24 cellular contexts compared by ENCODE assay signal in genomic region chr1:32618673-32619221, GRCh38. TPM values are rescaled to one million over a fixed set of nuclear protein-coding genes. Genes with fewer than 3 reads are reported as not detected.
DNase-seq lines count a peak whose midpoint lies in the region; ATAC-seq, FAIRE-seq and TF ChIP-seq lines count a peak whose summit lies in the region.
"Had no signal": no experiment of that assay in that cellular context is flagged by ENCODE, and none has a peak within 500 bp of the region (broad histone marks: within the 10 kb centered on the region; RNA-seq: fewer than 3 reads in every experiment).

No MANE protein-coding gene starts in this region.

- peak overlapping the region; percentile 72; the same call in 1 of the 2 replicates for H3K4me2 ChIP-seq in GM12878 (ENCODE audit: control insufficient read depth, insufficient read depth)
- H3K4me2 ChIP-seq: hepatocyte had no signal

- WGBS in GM12878 (ENCODE audit: insufficient coverage, insufficient replicate concordance, low lambda C conversion rate, missing lambda C conversion rate) = 97% methylated on average over 5 of the region's 5 CpGs
- WGBS in small intestine, 3 donors = 94 to 99% (median 98%) methylated on average over 5 of the region's 5 CpGs

- in situ Hi-C loops in GM12878 (cut with MboI) = no loop called here

- DNase-seq in MCF 10A (ENCODE audit: unreplicated experiment) (peak; percentile 15), breast epithelium (ENCODE audit: low spot score in 2 of 2) (no peak), NCI-H226 (peak; percentile 50), GM12878 (ENCODE audit: low read depth, low spot score) (no peak), small intestine (peak; percentile 2), mucosa of descending colon (no peak), right atrium auricular region (ENCODE audit: low spot score) (no peak)
- DNase-seq: activated CD8-positive, alpha-beta T cell treated with anti-CD3 and anti-CD28 coated beads, Interleukin-2, amount 10 ng/mL, durations not matched to agents 7 days and 5 days; activated T-cell treated with anti-CD3 and anti-CD28 coated beads, Interleukin-2, amount 50 U/mL, for 4 hours; DMS79; lower lobe of right lung; NCI-H1436 treated with DMSO at 0.1 percent for 48 hours; NCI-H345; occipital lobe; retina; SHP77 treated with DMSO at 0.1 percent for 48 hours; stimulated activated CD4-positive, alpha-beta T cell treated with anti-CD3 and anti-CD28 coated beads, Interleukin-15, amount 100 ng/mL, for 24 hours had no signal

- H3K27ac ChIP-seq in breast epithelium (no peak overlapping the region), GM12878 (ENCODE audit: control insufficient read depth, insufficient read depth) (peak overlapping the region; percentile 80), small intestine (ENCODE audit: low read depth in 1 of 2, low read length in 1 of 2) (no peak overlapping the region), right atrium auricular region (no peak overlapping the region)
- H3K27ac ChIP-seq: foreskin keratinocyte, hepatocyte, lower lobe of right lung, thoracic aorta had no signal

- TF ChIP-seq EP300 in GM12878 (IDR thresholded peaks at IDR 0.05; ENCODE audit: borderline replicate concordance in 1 of 2, control insufficient read depth in 1 of 2, low read depth in 2 of 2, low read length in 2 of 2) = no peak

- FAIRE-seq in GM12878 (lab: Jason Lieb, UNC) (no peak), small intestine (lab: Jason Lieb, UNC) (no peak)
- FAIRE-seq: endometrium, islet of Langerhans had no signal

- H3K4me1 ChIP-seq in breast epithelium (no peaks in the 10 kb centered on the region), GM12878 (ENCODE audit: control insufficient read depth, insufficient read depth, low read length) (peaks cover 32% of the 10 kb centered on the region), small intestine (ENCODE audit: control insufficient read depth in 2 of 2, insufficient read depth in 1 of 2, low read depth in 1 of 2, low read length in 1 of 2) (no peaks in the 10 kb centered on the region), mucosa of descending colon (ENCODE audit: low read depth) (no peaks in the 10 kb centered on the region), right atrium auricular region (no peaks in the 10 kb centered on the region)
- H3K4me1 ChIP-seq: foreskin keratinocyte, lower lobe of right lung had no signal

- no peaks in the 10 kb centered on the region for H4K20me1 ChIP-seq in GM12878 (ENCODE audit: control insufficient read depth, insufficient read depth)

- POLR2A ChIA-PET in MCF 10A (lab: Yijun Ruan, JAX) = no interaction called here
- POLR2A ChIA-PET in GM12878 (lab: Charles Lee) = interaction anchor here (0.5 kb wide), 1 partner anchor 336 kb away, joined by 6 read pairs; no protein-coding TSS in a partner anchor

- H3K27me3 ChIP-seq in breast epithelium = no peaks in the 10 kb centered on the region
- H3K27me3 ChIP-seq in GM12878 (replicated peaks in 1 of 2; ENCODE audit: control insufficient read depth in 2 of 2, insufficient read depth in 2 of 2, low read length in 1 of 2) = no peaks in the 10 kb centered on the region
- H3K27me3 ChIP-seq in small intestine (ENCODE audit: control insufficient read depth in 2 of 2, insufficient read depth in 2 of 2, low read length in 2 of 2) = no peaks in the 10 kb centered on the region
- H3K27me3 ChIP-seq in right atrium auricular region = no peaks in the 10 kb centered on the region
- H3K27me3 ChIP-seq: foreskin keratinocyte, hepatocyte had no signal

- SMC1A ChIA-PET in GM12878 (lab: Charles Lee; ENCODE audit: uncharacterized antibody, unreplicated experiment) = interaction anchor here (1.5 to 2.5 kb wide), 3 partner anchors 19 to 99 kb away, joined by 3 to 19 read pairs (median 9); no protein-coding TSS in a partner anchor

- H3K4me3 Mint-ChIP-seq in MCF 10A (ENCODE audit: unreplicated experiment) = no peak overlapping the region
- H3K4me3 Mint-ChIP-seq: activated CD8-positive, alpha-beta T cell treated with anti-CD3 and anti-CD28 coated beads, Interleukin-2, amount 10 ng/mL, durations not matched to agents 7 days and 5 days; activated T-cell treated with anti-CD3 and anti-CD28 coated beads, Interleukin-2, amount 50 U/mL, for 4 hours had no signal

- no peaks in the 10 kb centered on the region for H3K4me1 Mint-ChIP-seq in MCF 10A (ENCODE audit: insufficient read depth, unreplicated experiment)

- H3K27ac Mint-ChIP-seq in MCF 10A (ENCODE audit: low read depth, unreplicated experiment) = no peak overlapping the region
- H3K27ac Mint-ChIP-seq: activated CD8-positive, alpha-beta T cell treated with anti-CD3 and anti-CD28 coated beads, Interleukin-2, amount 10 ng/mL, durations not matched to agents 7 days and 5 days had no signal

- H3K9me3 ChIP-seq in breast epithelium (no peaks in the 10 kb centered on the region), GM12878 (replicated peaks; ENCODE audit: control insufficient read depth, insufficient read depth, low read length) (peaks cover 4% of the 10 kb centered on the region), small intestine (ENCODE audit: control insufficient read depth, low read depth) (no peaks in the 10 kb centered on the region), mucosa of descending colon (no peaks in the 10 kb centered on the region), right atrium auricular region (no peaks in the 10 kb centered on the region)
- H3K9me3 ChIP-seq: lower lobe of right lung, thoracic aorta had no signal

- peaks cover 12% of the 10 kb centered on the region for H3K79me2 ChIP-seq in GM12878 (ENCODE audit: control insufficient read depth, insufficient read depth, low read length)
- H3K79me2 ChIP-seq: hepatocyte had no signal

- peaks cover 40% of the 10 kb centered on the region for H3K36me3 Mint-ChIP-seq in MCF 10A (ENCODE audit: insufficient read depth, unreplicated experiment)

- no peaks in the 10 kb centered on the region for H3K36me3 ChIP-seq in breast epithelium
- peaks cover 0 to 10% of the 10 kb centered on the region in 2 experiments; a peak in 3 of 4 replicates for H3K36me3 ChIP-seq in GM12878 (ENCODE audit: control insufficient read depth in 2 of 2, insufficient read depth in 2 of 2, low read length in 1 of 2)
- peaks cover 2 to 4% of the 10 kb centered on the region in 2 donors for H3K36me3 ChIP-seq in small intestine (ENCODE audit: control insufficient read depth in 2 of 2, insufficient read depth in 2 of 2, low read length in 2 of 2)
- no peaks in the 10 kb centered on the region for H3K36me3 ChIP-seq in mucosa of descending colon (ENCODE audit: low read depth)
- H3K36me3 ChIP-seq in right atrium auricular region = no peaks in the 10 kb centered on the region
- H3K36me3 ChIP-seq: thoracic aorta had no signal

- intact Hi-C loops in MCF 10A (cut with micrococcal nuclease) (no loop called here), breast epithelium (cut with DNase I; ENCODE audit: low total_unique reads) (no loop called here), GM12878 (cut with micrococcal nuclease; ENCODE audit: unreplicated experiment) (no loop called here), mucosa of descending colon (cut with DNase I, micrococcal nuclease) (no loop called here)

- CTCF ChIA-PET in MCF 10A (lab: Yijun Ruan, JAX) = interaction anchor here (1.1 to 1.2 kb wide), 2 partner anchors 7 to 92 kb away, joined by 4 to 5 read pairs; no protein-coding TSS in a partner anchor
- CTCF ChIA-PET in GM12878 (lab: Yijun Ruan, JAX) = interaction anchor here (1.1 to 2.6 kb wide), 3 partner anchors 21 to 98 kb away, joined by 4 to 38 read pairs (median 5); no protein-coding TSS in a partner anchor

- no peak overlapping the region for H2AFZ ChIP-seq in GM12878 (ENCODE audit: control insufficient read depth, low read depth, low read length)
- H2AFZ ChIP-seq: hepatocyte had no signal

- no peak for TF ChIP-seq POLR2A in breast epithelium (IDR thresholded peaks at IDR 0.05)
- TF ChIP-seq POLR2A in GM12878 (IDR thresholded peaks at IDR 0.05; ENCODE audit: low read depth, low read length) = no peak

- ATAC-seq in GM12878 (no peak), mucosa of descending colon (no peak), HG02970 (IDR thresholded peaks at IDR 0.05; ENCODE audit: low FRiP score, unreplicated experiment) (no peak)
- ATAC-seq: activated CD8-positive, alpha-beta T cell treated with anti-CD3 and anti-CD28 coated beads, Interleukin-2, amount 10 ng/mL, durations not matched to agents 7 days and 5 days; activated naive CD4-positive, alpha-beta T cell treated with anti-CD3 and anti-CD28 coated beads, Interleukin-2, amount 50 U/mL, for 72 hours; activated T-cell treated with anti-CD3 and anti-CD28 coated beads, Interleukin-2, amount 50 U/mL, for 4 hours; foreskin keratinocyte; lower lobe of right lung had no signal

- H3K9me3 Mint-ChIP-seq in MCF 10A (ENCODE audit: unreplicated experiment) = no peaks in the 10 kb centered on the region
- H3K9me3 Mint-ChIP-seq: activated naive CD4-positive, alpha-beta T cell treated with anti-CD3 and anti-CD28 coated beads, Interleukin-2, amount 50 U/mL, for 72 hours; activated T-cell treated with anti-CD3 and anti-CD28 coated beads, Interleukin-2, amount 50 U/mL, for 4 hours had no signal

- no TSS peak for BruUV-seq in MCF 10A (replicated peaks; lab: Mats Ljungman, UMichigan)
- no TSS peak for BruUV-seq in GM12878 (replicated peaks; lab: Mats Ljungman, UMichigan)

- no peak overlapping the region for H3K9ac ChIP-seq in GM12878 (ENCODE audit: control insufficient read depth, insufficient read depth, low read length)

- TF ChIP-seq CTCF in MCF 10A (IDR thresholded peaks at IDR 0.05; ENCODE audit: unreplicated experiment) (no peak), breast epithelium (IDR thresholded peaks at IDR 0.05) (no peak), GM12878 (IDR thresholded peaks at IDR 0.05 in 2 of 3, conservative IDR thresholded peaks at IDR 0.05 in 1 of 3; ENCODE audit: control insufficient read depth in 2 of 3, extremely low read depth in 1 of 3, insufficient read depth in 1 of 3, low read depth in 3 of 3, low read length in 3 of 3) (no peak), mucosa of descending colon (IDR thresholded peaks at IDR 0.05) (no peak), right atrium auricular region (IDR thresholded peaks at IDR 0.05) (no peak)

- TF ChIP-seq RAD21 in GM12878 (IDR thresholded peaks at IDR 0.05; ENCODE audit: insufficient read depth, low read depth, low read length) = no peak

- no peak overlapping the region for H3K4me3 ChIP-seq in breast epithelium
- H3K4me3 ChIP-seq in GM12878 = no peak overlapping the region
- no peak overlapping the region for H3K4me3 ChIP-seq in small intestine (ENCODE audit: low read depth in 1 of 2, low read length in 2 of 2)
- H3K4me3 ChIP-seq in mucosa of descending colon = no peak overlapping the region
- no peak overlapping the region for H3K4me3 ChIP-seq in right atrium auricular region
- H3K4me3 ChIP-seq: hepatocyte, lower lobe of right lung, thoracic aorta had no signal

- RAD21 ChIA-PET in GM12878 (lab: Charles Lee; ENCODE audit: unreplicated experiment) = interaction anchor here (1.4 to 2.6 kb wide), 2 partner anchors 32 to 99 kb away, joined by 8 to 20 read pairs; partner anchors contain the start of genes RBBP4 and ZBTB8OS

- no peaks in the 10 kb centered on the region for H3K27me3 Mint-ChIP-seq in MCF 10A (ENCODE audit: insufficient read depth, unreplicated experiment)

RNA-seq across cellular contexts. Expression of gene ZBTB8OS, which starts 31.6 kb away (rescaled TPM):
- total RNA-seq in MCF 10A (2022) = 66.2 and 81.1 TPM in 2 replicates
- 10 to 100 TPM; 19.5 to 32.1 (median 31.1) TPM for total RNA-seq in breast epithelium
- 95.3 and 95.8 TPM in 2 replicates for total RNA-seq in GM12878 (2013; cell fraction: nucleolus; rRNA removed)
- total RNA-seq in GM12878 (2014; rRNA removed) = 77.9 and 83.8 TPM in 2 replicates
- total RNA-seq in GM12878 (2014; rRNA removed; fragmentation: Illumina TruSeq; extraction: Trizol) = 144 and 146 TPM in 2 replicates
- total RNA-seq in GM12878 (2021) = 77.8 and 88.9 TPM in 2 replicates
- 228 TPM for polyA plus RNA-seq in GM12878 (2011; ENCODE audit: low read depth)
- 131 and 193 TPM in 2 replicates for polyA plus RNA-seq in GM12878 (2011; rRNA removed)
- polyA plus RNA-seq in GM12878 (2011; cell fraction: cytosol; rRNA removed) = 59.4 and 71.0 TPM in 2 replicates
- 53.0 and 53.4 TPM in 2 replicates for polyA plus RNA-seq in GM12878 (2011; cell fraction: nucleus; rRNA removed)
- 109 and 139 TPM in 2 replicates for polyA plus RNA-seq in GM12878 (2012)
- polyA plus RNA-seq in GM12878 (2014; fragmentation: Illumina TruSeq; extraction: Trizol) = 133 and 180 TPM in 2 replicates
- polyA plus RNA-seq in GM12878 (2014; fragmentation: Nextera tagmentation; extraction: Ambion mirVana) = 100 to 1,000 TPM; 294 to 350 TPM
- polyA plus RNA-seq in GM12878 (2014; rRNA removed) = 123 and 150 TPM in 2 replicates
- 100 to 1,000 TPM; 137 to 140 TPM for polyA plus RNA-seq in GM12878 (2016; fragmentation: Nextera tagmentation; extraction: Ambion mirVana)
- polyA minus RNA-seq in GM12878 (2011; rRNA and poly(A)+ RNA removed) = 21.7 and 34.6 TPM in 2 replicates
- polyA minus RNA-seq in GM12878 (2011; cell fraction: cytosol; rRNA and poly(A)+ RNA removed) = 12.8 and 13.6 TPM in 2 replicates
- 10.4 and 16.4 TPM in 2 replicates for polyA minus RNA-seq in GM12878 (2011; cell fraction: nucleus; rRNA and poly(A)+ RNA removed)
- polyA plus RNA-seq in small intestine = 10 to 100 TPM; 55.7 to 98.4 (median 90.8) TPM
- 10 to 100 TPM; 40.4 to 45.4 (median 40.9) TPM for total RNA-seq in mucosa of descending colon
- total RNA-seq in right atrium auricular region = 10 to 100 TPM; 23.9 to 34.4 TPM

RNA-seq across cellular contexts. Expression of gene RBBP4, which starts 32.3 kb away (rescaled TPM):
- total RNA-seq in MCF 10A (2022) (165 and 179 TPM in 2 replicates), breast epithelium (100 to 1,000 TPM; 111 to 161 (median 121) TPM), GM12878 (2014; rRNA removed) (156 and 165 TPM in 2 replicates), GM12878 (2014; rRNA removed; fragmentation: Illumina TruSeq; extraction: Trizol) (194 TPM in 2 replicates), GM12878 (2021) (290 and 303 TPM in 2 replicates), mucosa of descending colon (100 to 1,000 TPM; 120 to 156 (median 136) TPM), right atrium auricular region (10 to 100 TPM; 62.5 to 65.7 TPM)
- total RNA-seq in GM12878 (2013; cell fraction: nucleolus; rRNA removed) = 185 and 189 TPM in 2 replicates
- 131 TPM for polyA plus RNA-seq in GM12878 (2011; ENCODE audit: low read depth)
- polyA plus RNA-seq in GM12878 (2011; rRNA removed) (228 and 250 TPM in 2 replicates), GM12878 (2014; fragmentation: Illumina TruSeq; extraction: Trizol) (237 and 297 TPM in 2 replicates), GM12878 (2014; fragmentation: Nextera tagmentation; extraction: Ambion mirVana) (100 to 1,000 TPM; 120 to 234 TPM), GM12878 (2014; rRNA removed) (169 and 177 TPM in 2 replicates), GM12878 (2016; fragmentation: Nextera tagmentation; extraction: Ambion mirVana) (100 to 1,000 TPM; 342 to 357 TPM), small intestine (10 to 100 TPM; 38.7 to 74.9 (median 45.1) TPM)
- polyA plus RNA-seq in GM12878 (2011; cell fraction: cytosol; rRNA removed) = 127 and 135 TPM in 2 replicates
- 156 and 168 TPM in 2 replicates for polyA plus RNA-seq in GM12878 (2011; cell fraction: nucleus; rRNA removed)
- polyA plus RNA-seq in GM12878 (2012) = 143 and 197 TPM in 2 replicates
- polyA minus RNA-seq in GM12878 (2011; rRNA and poly(A)+ RNA removed) = 209 and 276 TPM in 2 replicates
- 110 TPM in 2 replicates for polyA minus RNA-seq in GM12878 (2011; cell fraction: cytosol; rRNA and poly(A)+ RNA removed)
- polyA minus RNA-seq in GM12878 (2011; cell fraction: nucleus; rRNA and poly(A)+ RNA removed) = 73.5 and 94.8 TPM in 2 replicates

Comparison
In these comparisons a context has a peak if more than half of its experiments do, and no peak if none do; other contexts are left out.
1. DNase-seq: peak in MCF 10A (single experiment), NCI-H226 (single experiment) and small intestine (single experiment); none in breast epithelium (0 of 2), GM12878 (single experiment), mucosa of descending colon (0 of 3) and right atrium auricular region (single experiment).